1 cellular context compared by ENCODE assay signal in the genomic region with DNA sequence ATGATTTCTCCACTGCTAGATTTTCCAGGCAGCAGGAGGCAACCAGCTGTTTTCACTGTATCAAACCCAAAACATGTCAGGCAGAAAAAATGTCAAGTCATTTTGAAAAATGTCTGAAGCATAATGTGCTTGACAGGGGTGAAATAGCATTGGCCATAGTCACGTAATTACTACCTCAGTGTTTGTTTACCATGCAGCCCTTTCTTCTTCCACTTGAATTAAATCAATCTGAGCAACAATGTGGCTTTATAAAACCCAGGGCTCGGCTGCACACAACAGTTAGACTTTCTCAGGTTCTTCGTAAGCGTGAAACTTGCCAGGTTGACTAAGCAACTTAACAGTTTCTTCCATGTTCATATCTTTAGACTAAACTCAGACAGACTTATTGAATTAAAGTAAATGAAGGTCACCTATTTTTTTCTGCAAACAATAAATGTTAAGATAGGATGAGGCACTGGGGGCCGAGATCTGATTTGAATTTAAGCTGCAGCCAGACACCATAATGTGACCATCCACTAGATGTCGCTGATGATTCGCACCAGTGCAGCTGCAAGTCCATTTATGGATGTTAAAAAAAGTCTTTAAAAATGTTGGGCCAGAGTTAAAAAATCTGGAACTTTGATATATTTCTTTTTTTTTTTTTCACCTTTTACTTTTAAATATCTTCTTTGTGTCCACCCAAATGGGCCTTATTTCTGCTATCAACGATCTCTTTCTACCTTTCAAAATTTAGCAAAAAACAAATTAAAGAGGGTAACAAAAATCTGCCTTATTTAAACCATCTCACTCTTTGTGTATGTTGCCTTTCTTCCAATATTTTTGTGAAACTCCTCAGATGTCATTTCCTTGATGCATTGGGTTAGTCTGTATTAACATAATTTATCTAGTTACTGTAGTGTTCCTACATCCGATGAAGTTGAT.
A peak's percentile ranks its signal among the peaks of the same experiment; 100 is the strongest.
TF ChIP-seq lines count a peak whose summit lies in the region.

No MANE protein-coding gene starts in this region.

TF ChIP-seq in HepG2, 621 proteins besides CTCF, POLR2A, EP300 and RAD21 (continued from another document):
- TF ChIP-seq, protein P1, sequence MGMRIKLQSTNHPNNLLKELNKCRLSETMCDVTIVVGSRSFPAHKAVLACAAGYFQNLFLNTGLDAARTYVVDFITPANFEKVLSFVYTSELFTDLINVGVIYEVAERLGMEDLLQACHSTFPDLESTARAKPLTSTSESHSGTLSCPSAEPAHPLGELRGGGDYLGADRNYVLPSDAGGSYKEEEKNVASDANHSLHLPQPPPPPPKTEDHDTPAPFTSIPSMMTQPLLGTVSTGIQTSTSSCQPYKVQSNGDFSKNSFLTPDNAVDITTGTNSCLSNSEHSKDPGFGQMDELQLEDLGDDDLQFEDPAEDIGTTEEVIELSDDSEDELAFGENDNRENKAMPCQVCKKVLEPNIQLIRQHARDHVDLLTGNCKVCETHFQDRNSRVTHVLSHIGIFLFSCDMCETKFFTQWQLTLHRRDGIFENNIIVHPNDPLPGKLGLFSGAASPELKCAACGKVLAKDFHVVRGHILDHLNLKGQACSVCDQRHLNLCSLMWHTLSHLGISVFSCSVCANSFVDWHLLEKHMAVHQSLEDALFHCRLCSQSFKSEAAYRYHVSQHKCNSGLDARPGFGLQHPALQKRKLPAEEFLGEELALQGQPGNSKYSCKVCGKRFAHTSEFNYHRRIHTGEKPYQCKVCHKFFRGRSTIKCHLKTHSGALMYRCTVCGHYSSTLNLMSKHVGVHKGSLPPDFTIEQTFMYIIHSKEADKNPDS (CRISPR knock-in tag; IDR thresholded peaks at IDR 0.05), result no peak
- no peak for TF ChIP-seq ZNF672 (CRISPR knock-in tag; IDR thresholded peaks at IDR 0.05)
- peak; percentile 62; the same call in 1 of the 2 replicates for TF ChIP-seq SMC3 (IDR thresholded peaks at IDR 0.05; ENCODE audit: low read length)
- peak; percentile 64; the same call in 1 of the 2 replicates for TF ChIP-seq SRF (IDR thresholded peaks at IDR 0.05; ENCODE audit: low read depth, low read length)
- peak; percentile 69 for TF ChIP-seq STAG1 (CRISPR knock-in tag; IDR thresholded peaks at IDR 0.05)
